In the genomic region with DNA sequence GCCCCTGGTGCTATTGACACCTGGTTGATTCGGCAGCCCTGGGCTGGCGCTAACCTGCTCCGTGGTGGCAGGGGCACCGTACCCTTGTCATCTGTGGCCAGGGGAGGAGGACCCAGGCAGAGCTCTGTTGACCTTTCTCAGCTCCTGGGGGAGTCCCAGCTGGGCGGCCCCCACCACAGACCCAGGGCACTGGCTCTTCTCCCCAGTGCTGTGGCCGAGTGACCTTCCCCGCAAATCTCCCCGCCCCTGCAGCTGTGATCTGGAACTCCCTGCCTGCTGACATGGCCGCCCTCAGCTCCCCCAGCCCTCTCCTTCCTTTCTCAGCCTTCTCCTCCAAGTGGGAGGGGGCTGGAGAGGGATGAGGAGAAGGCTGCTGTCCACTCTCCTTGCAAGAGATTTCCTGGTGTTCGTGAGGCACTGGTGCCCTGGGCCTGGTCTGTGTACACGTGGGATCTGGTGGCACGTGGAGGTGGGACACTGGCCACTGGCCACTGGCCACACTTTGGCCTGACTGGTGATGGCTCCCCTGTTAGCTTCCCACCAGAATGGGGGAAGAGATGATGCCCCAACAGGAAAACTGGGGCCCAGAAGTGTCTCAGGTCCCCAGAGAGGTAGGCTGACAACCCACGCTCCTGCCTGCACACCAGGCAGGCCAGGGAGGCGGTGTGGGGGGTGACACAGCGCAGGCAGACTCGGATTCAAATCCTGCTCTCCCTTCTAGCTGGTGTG, we compare ENCODE assay signal across 8 cellular contexts. TPM values are rescaled to one million over a fixed set of nuclear protein-coding genes. Genes with fewer than 3 reads are reported as not detected.
DNase-seq lines count a peak whose midpoint lies in the region; ATAC-seq and TF ChIP-seq lines count a peak whose summit lies in the region.

No MANE protein-coding gene starts in this region.

- no peak for TF ChIP-seq POLR2A in suprapubic skin (IDR thresholded peaks at IDR 0.05)

- ATAC-seq in left lung (no peak), HG03378 (IDR thresholded peaks at IDR 0.05; ENCODE audit: unreplicated experiment) (no peak), GM21576 (IDR thresholded peaks at IDR 0.05; ENCODE audit: unreplicated experiment) (no peak)

- no peaks in the 10 kb centered on the region for H3K27me3 ChIP-seq in left lung
- H3K27me3 ChIP-seq in suprapubic skin: no peaks in the 10 kb centered on the region

- peaks cover 40 to 97% of the 10 kb centered on the region in 2 donors for H3K4me1 ChIP-seq in left lung
- H3K4me1 ChIP-seq in suprapubic skin: peaks cover 66% of the 10 kb centered on the region

- TF ChIP-seq CTCF in left lung (IDR thresholded peaks at IDR 0.05) (no peak), suprapubic skin (IDR thresholded peaks at IDR 0.05) (no peak)

- DNase-seq in activated T-cell treated with anti-CD3 and anti-CD28 coated beads for 48 hours (ENCODE audit: low read depth) (peak; percentile 35), activated T-cell treated with anti-CD3 and anti-CD28 coated beads for 4 hours (no peak), left lung (peak in 1 of 2 donors; percentile 83), suprapubic skin (ENCODE audit: low spot score in 2 of 2) (no peak), DMS79 treated with DMSO at 0.1 percent for 48 hours (lab: John Stamatoyannopoulos, UW) (no peak)
- DNase-seq in activated gamma-delta T cell treated with anti-CD3 and anti-CD28 coated beads, Interleukin-2, amount 50 U/mL, for 16 hours (ENCODE audit: low read depth): peak; percentile 49

- peaks cover 0 to 18% of the 10 kb centered on the region in 2 donors for H3K36me3 ChIP-seq in left lung
- H3K36me3 ChIP-seq in suprapubic skin: no peaks in the 10 kb centered on the region

- 67% methylated on average over 9 of the region's 16 CpGs for WGBS in suprapubic skin

- TF ChIP-seq EP300 in suprapubic skin (IDR thresholded peaks at IDR 0.05): no peak

- peak overlapping the region in 1 of 2 donors; percentile 72 for H3K4me3 ChIP-seq in left lung
- no peak overlapping the region for H3K4me3 ChIP-seq in suprapubic skin

- H3K27ac ChIP-seq in left lung: peak overlapping the region; percentile 84 to 97
- peak overlapping the region; percentile 79 for H3K27ac ChIP-seq in suprapubic skin

- H3K9me3 ChIP-seq in left lung (no peaks in the 10 kb centered on the region), suprapubic skin (no peaks in the 10 kb centered on the region)

- intact Hi-C loops in left lung (cut with DNase I): no loop called here

RNA-seq across cellular contexts. Expression of gene FMNL1, which starts 8.2 kb away (rescaled TPM):
- 100 to 1,000 TPM in 1 of 2 donors, 10 to 100 TPM in 1; 42.0 to 118 TPM for total RNA-seq in left lung
- total RNA-seq in suprapubic skin: 10 to 100 TPM in 1 of 4 donors, 1 to 10 TPM in 3; 5.9 to 14.6 (median 8.0) TPM

RNA-seq across cellular contexts. Expression of gene SPATA32, which starts 32.0 kb away (rescaled TPM):
- total RNA-seq in left lung (not detected), suprapubic skin (not detected)

Comparison
In these comparisons a context has a peak if more than half of its experiments do, and no peak if none do; other contexts are left out.
1. DNase-seq: peak in activated T-cell treated with anti-CD3 and anti-CD28 coated beads for 48 hours (single experiment) and activated gamma-delta T cell treated with anti-CD3 and anti-CD28 coated beads, Interleukin-2, amount 50 U/mL, for 16 hours (single experiment); none in activated T-cell treated with anti-CD3 and anti-CD28 coated beads for 4 hours (single experiment), suprapubic skin (0 of 2) and DMS79 treated with DMSO at 0.1 percent for 48 hours (single experiment).